In genomic region chr17:73286863-73287296, GRCh38 we compare ENCODE assay signal across 3 cellular contexts.
TF ChIP-seq lines count a peak whose summit lies in the region.

No MANE protein-coding gene starts in this region.

TF ChIP-seq in SK-N-SH treated with all-trans-retinoic acid at 6 μM for 48 hours, 23 proteins besides CTCF, POLR2A, EP300 and RAD21:
- TF ChIP-seq ZNF8 (CRISPR knock-in tag; IDR thresholded peaks at IDR 0.05) (peak; percentile 30; the same call in 1 of the 2 replicates), ZFP3 (CRISPR knock-in tag; IDR thresholded peaks at IDR 0.05) (peak; percentile 92), RARB (CRISPR knock-in tag; IDR thresholded peaks at IDR 0.05) (no peak)

TF ChIP-seq in SK-N-SH, 30 proteins besides CTCF, POLR2A, EP300 and RAD21:
- TF ChIP-seq GABPA (IDR thresholded peaks at IDR 0.05; ENCODE audit: low read depth) (no peak), TCF12 (IDR thresholded peaks at IDR 0.05) (no peak), RXRA (IDR thresholded peaks at IDR 0.05; ENCODE audit: borderline replicate concordance, low read depth) (no peak), GATA2 (CRISPR knock-in tag; IDR thresholded peaks at IDR 0.05) (no peak), MXI1 (IDR thresholded peaks at IDR 0.05; ENCODE audit: low read depth, low read length) (no peak), POLR2AphosphoS5 (IDR thresholded peaks at IDR 0.05; ENCODE audit: low read depth, low read length) (no peak), ZBTB33 (IDR thresholded peaks at IDR 0.05; ENCODE audit: borderline replicate concordance, low read depth) (no peak), TEAD4 (IDR thresholded peaks at IDR 0.05; ENCODE audit: borderline replicate concordance, insufficient read depth) (no peak)

TF ChIP-seq in HepG2, 621 proteins besides CTCF, POLR2A, EP300 and RAD21:
- no peak for TF ChIP-seq TBX2 (CRISPR knock-in tag; IDR thresholded peaks at IDR 0.05; ENCODE audit: borderline replicate concordance)
- 0 out of 2 replicates have a peak, but pooled peaks have one; percentile 32 for TF ChIP-seq ADNP (CRISPR knock-in tag; IDR thresholded peaks at IDR 0.05)
- peak; percentile 65 for TF ChIP-seq ZMYM3 (CRISPR knock-in tag; IDR thresholded peaks at IDR 0.05)
- TF ChIP-seq ZNF343 (CRISPR knock-in tag; IDR thresholded peaks at IDR 0.05) = no peak
- TF ChIP-seq GLMP (CRISPR knock-in tag; IDR thresholded peaks at IDR 0.05; ENCODE audit: borderline replicate concordance) = no peak
- no peak for TF ChIP-seq ZNF441 (CRISPR knock-in tag; IDR thresholded peaks at IDR 0.05; ENCODE audit: borderline replicate concordance)
- 0 out of 2 replicates have a peak, but pooled peaks have one; percentile 42 for TF ChIP-seq ZNF280B (CRISPR knock-in tag; IDR thresholded peaks at IDR 0.05; ENCODE audit: borderline replicate concordance)
- no peak for TF ChIP-seq HINFP (CRISPR knock-in tag; IDR thresholded peaks at IDR 0.05; ENCODE audit: low read depth)
